In genomic region chr21:37645848-37646247, GRCh38 we compare ENCODE assay signal across 19 cellular contexts.
"Had no signal": no experiment of that assay in that cellular context is flagged by ENCODE, and none has a peak within 500 bp of the region (broad histone marks: within the 10 kb centered on the region; RNA-seq: fewer than 3 reads in every experiment).

No MANE protein-coding gene starts in this region.

- H3K36me3 Mint-ChIP-seq: immature natural killer cell; naive thymus-derived CD4-positive, alpha-beta T cell had no signal

- ATAC-seq: effector memory CD8-positive, alpha-beta T cell; gastrocnemius medialis; left colon; left ventricle myocardium superior; naive thymus-derived CD4-positive, alpha-beta T cell; sciatic nerve had no signal

- H3K27ac ChIP-seq: skin epidermis, thoracic aorta had no signal

- H3K9me3 ChIP-seq: gastrocnemius medialis, stomach, thoracic aorta, transverse colon had no signal

- DNase-seq: effector memory CD8-positive, alpha-beta T cell; gastrocnemius medialis; glutamatergic neuron; immature natural killer cell; kidney; left colon; left ventricle myocardium superior; mesendoderm; naive thymus-derived CD4-positive, alpha-beta T cell; posterior cingulate gyrus; stimulated activated CD4-positive, alpha-beta T cell treated with anti-CD3 and anti-CD28 coated beads, Interleukin-12 subunit alpha, Interleukin-12 subunit beta, amount 100 ng/mL, for 4 hours; stimulated activated naive CD4-positive, alpha-beta T cell; stomach; substantia nigra; transverse colon had no signal

- H3K27ac Mint-ChIP-seq: effector memory CD8-positive, alpha-beta T cell; immature natural killer cell; naive thymus-derived CD4-positive, alpha-beta T cell had no signal

- FAIRE-seq: kidney had no signal

- H3K27me3 ChIP-seq: stomach had no signal

- H3K36me3 ChIP-seq: gastrocnemius medialis, stomach, thoracic aorta, transverse colon had no signal

- H3K4me1 Mint-ChIP-seq: central memory CD8-positive, alpha-beta T cell; immature natural killer cell had no signal

- H3K4me1 ChIP-seq: stomach, transverse colon had no signal

- H3K9me3 Mint-ChIP-seq: central memory CD8-positive, alpha-beta T cell; effector memory CD8-positive, alpha-beta T cell; immature natural killer cell had no signal

- H3K4me3 ChIP-seq: gastrocnemius medialis, skin epidermis, stomach, thoracic aorta, transverse colon had no signal

- H3K4me3 Mint-ChIP-seq: central memory CD8-positive, alpha-beta T cell; effector memory CD8-positive, alpha-beta T cell; immature natural killer cell; naive thymus-derived CD4-positive, alpha-beta T cell had no signal
